Comparison of ENCODE assay signal across 1 cellular context in genomic region chr2:241555711-241556110, GRCh38.
TF ChIP-seq lines count a peak whose summit lies in the region.

No MANE protein-coding gene starts in this region.

TF ChIP-seq in H1, 55 proteins besides CTCF, POLR2A, EP300 and RAD21:
- no peak for TF ChIP-seq E2F6 (IDR thresholded peaks at IDR 0.05)
